In the genomic region with DNA sequence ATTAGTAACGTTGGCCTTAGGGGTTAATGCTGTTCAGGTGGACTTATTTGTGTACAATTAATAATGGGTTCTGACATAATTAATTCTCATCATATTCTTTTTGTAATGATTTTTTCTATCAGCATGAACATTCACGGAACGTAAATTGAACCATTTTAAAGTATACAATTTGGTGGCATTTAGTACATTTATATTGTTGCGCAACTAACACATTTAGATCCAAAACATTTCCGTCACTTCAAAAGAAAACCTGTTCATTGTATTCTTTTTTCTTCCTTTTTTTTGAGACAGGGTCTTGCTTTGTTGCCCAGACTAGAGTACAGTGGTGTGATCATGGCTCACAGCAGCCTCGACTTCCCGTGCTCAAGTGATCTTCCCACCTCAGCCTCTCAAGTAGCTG, we compare ENCODE assay signal across 32 cellular contexts.
"Had no signal": no experiment of that assay in that cellular context is flagged by ENCODE, and none has a peak within 500 bp of the region (broad histone marks: within the 10 kb centered on the region; RNA-seq: fewer than 3 reads in every experiment).

No MANE protein-coding gene starts in this region.

- H3K4me3 Mint-ChIP-seq: naive thymus-derived CD8-positive, alpha-beta T cell; natural killer cell treated with Interleukin-12 subunit alpha and Interleukin-12 subunit beta and Interleukin-15 and Interleukin-18, amount 100 ng/mL, for 72 hours; nephron progenitor cell; neural crest cell; stimulated activated memory B cell treated with anti-CD40 and anti-IgM and Interleukin-4, amounts not matched to agents 10 μg/mL and 1 μg/mL and 100 μg/mL, for 72 hours; stimulated activated naive CD8-positive, alpha-beta T cell treated with anti-CD3 and anti-CD28 coated beads, Interleukin-15, amount 100 ng/mL, for 72 hours; type B pancreatic cell had no signal

- ATAC-seq: naive thymus-derived CD8-positive, alpha-beta T cell; natural killer cell treated with Interleukin-12 subunit alpha and Interleukin-12 subunit beta and Interleukin-15 and Interleukin-18, amount 100 ng/mL, for 72 hours; psoas muscle; right cardiac atrium; sciatic nerve; stimulated activated memory B cell treated with anti-CD40 and anti-IgM and Interleukin-4, amounts not matched to agents 10 μg/mL and 1 μg/mL and 100 μg/mL, for 72 hours; stimulated activated naive CD8-positive, alpha-beta T cell treated with anti-CD3 and anti-CD28 coated beads, Interleukin-15, amount 100 ng/mL, for 72 hours; stimulated activated naive CD8-positive, alpha-beta T cell treated with anti-CD3 and anti-CD28 coated beads, Interleukin-15, Interleukin-2, amounts not matched to agents 100 U/mL and 50 U/mL, for 24 hours; upper lobe of right lung had no signal

- H3K4me1 ChIP-seq: parathyroid adenoma, psoas muscle, testis, upper lobe of right lung, uterus had no signal

- H2AFZ ChIP-seq: parathyroid adenoma had no signal

- H3K9ac ChIP-seq: parathyroid adenoma had no signal

- H3K27me3 ChIP-seq: ovary, testis, transverse colon, uterus had no signal

- H3K36me3 ChIP-seq: neutrophil, ovary, spleen, suprapubic skin, tibial artery, transverse colon, upper lobe of right lung, uterus had no signal

- H3K4me2 ChIP-seq: smooth muscle cell had no signal

- H3K4me3 ChIP-seq: ovary, psoas muscle, skin epidermis, smooth muscle cell, spleen, suprapubic skin, testis, tibial artery, transverse colon, upper lobe of right lung, uterus had no signal

- H3K27ac ChIP-seq: neutrophil, ovary, parathyroid adenoma, psoas muscle, skin epidermis, spleen, suprapubic skin, testis, tibial artery, transverse colon, upper lobe of right lung, uterus had no signal

- H3K9me3 Mint-ChIP-seq: natural killer cell treated with Interleukin-12 subunit alpha and Interleukin-12 subunit beta and Interleukin-15 and Interleukin-18, amount 100 ng/mL, for 72 hours; stimulated activated memory B cell treated with anti-CD40 and anti-IgM and Interleukin-4, amounts not matched to agents 10 μg/mL and 1 μg/mL and 100 μg/mL, for 72 hours; stimulated activated naive CD8-positive, alpha-beta T cell treated with anti-CD3 and anti-CD28 coated beads, Interleukin-15, amount 100 ng/mL, for 72 hours; type B pancreatic cell had no signal

- H3K79me2 ChIP-seq: parathyroid adenoma had no signal

- DNase-seq: naive thymus-derived CD8-positive, alpha-beta T cell; nephron progenitor cell; ovary; posterior cingulate gyrus; psoas muscle; right cardiac atrium; spleen; stimulated activated CD4-positive, alpha-beta T cell treated with anti-CD3 and anti-CD28 coated beads, Interleukin-12 subunit alpha, Interleukin-12 subunit beta, amount 100 ng/mL, for 4 hours; stimulated activated CD4-positive, alpha-beta T cell treated with anti-CD3 and anti-CD28 coated beads, Interleukin-1b, Interleukin-23, amount 100 ng/mL, for 48 hours; stimulated activated CD4-positive, alpha-beta T cell treated with anti-CD3 and anti-CD28 coated beads, Interleukin-4, amount 100 ng/mL, for 1 hour; stimulated activated CD4-positive, alpha-beta T cell treated with anti-CD3 and anti-CD28 coated beads, Interleukin-4, amount 100 ng/mL, for 4 hours; stimulated activated CD8-positive, alpha-beta memory T cell treated with anti-CD3 and anti-CD28 coated beads, Interleukin-4, amount 100 ng/mL, for 48 hours; stimulated activated naive CD4-positive, alpha-beta T cell; stimulated activated naive CD8-positive, alpha-beta T cell treated with anti-CD3 and anti-CD28 coated beads, Interleukin-15, amount 100 ng/mL, for 72 hours; stimulated activated naive CD8-positive, alpha-beta T cell treated with anti-CD3 and anti-CD28 coated beads, Interleukin-15, Interleukin-2, amounts not matched to agents 100 U/mL and 50 U/mL, for 24 hours; substantia nigra; testis; tibial artery; transverse colon; upper lobe of right lung; uterus had no signal

- H3K9me3 ChIP-seq: neutrophil, ovary, psoas muscle, suprapubic skin, testis, tibial artery, transverse colon, upper lobe of right lung, uterus had no signal

- H3K27ac Mint-ChIP-seq: naive thymus-derived CD8-positive, alpha-beta T cell; natural killer cell treated with Interleukin-12 subunit alpha and Interleukin-12 subunit beta and Interleukin-15 and Interleukin-18, amount 100 ng/mL, for 72 hours; nephron progenitor cell; progenitor cell of endocrine pancreas; stimulated activated memory B cell treated with anti-CD40 and anti-IgM and Interleukin-4, amounts not matched to agents 10 μg/mL and 1 μg/mL and 100 μg/mL, for 72 hours; stimulated activated naive CD8-positive, alpha-beta T cell treated with anti-CD3 and anti-CD28 coated beads, Interleukin-15, amount 100 ng/mL, for 72 hours; type B pancreatic cell had no signal

- H3K36me3 Mint-ChIP-seq: naive thymus-derived CD8-positive, alpha-beta T cell; natural killer cell treated with Interleukin-12 subunit alpha and Interleukin-12 subunit beta and Interleukin-15 and Interleukin-18, amount 100 ng/mL, for 72 hours; stimulated activated memory B cell treated with anti-CD40 and anti-IgM and Interleukin-4, amounts not matched to agents 10 μg/mL and 1 μg/mL and 100 μg/mL, for 72 hours; type B pancreatic cell had no signal
